1 cellular context compared by ENCODE assay signal in genomic region chr7:1246170-1246870, GRCh38.
TF ChIP-seq lines count a peak whose summit lies in the region.

No MANE protein-coding gene starts in this region.

TF ChIP-seq in SK-N-SH treated with all-trans-retinoic acid at 6 μM for 48 hours, 23 proteins besides CTCF, POLR2A, EP300 and RAD21 (continued from another document):
- TF ChIP-seq, protein P1, sequence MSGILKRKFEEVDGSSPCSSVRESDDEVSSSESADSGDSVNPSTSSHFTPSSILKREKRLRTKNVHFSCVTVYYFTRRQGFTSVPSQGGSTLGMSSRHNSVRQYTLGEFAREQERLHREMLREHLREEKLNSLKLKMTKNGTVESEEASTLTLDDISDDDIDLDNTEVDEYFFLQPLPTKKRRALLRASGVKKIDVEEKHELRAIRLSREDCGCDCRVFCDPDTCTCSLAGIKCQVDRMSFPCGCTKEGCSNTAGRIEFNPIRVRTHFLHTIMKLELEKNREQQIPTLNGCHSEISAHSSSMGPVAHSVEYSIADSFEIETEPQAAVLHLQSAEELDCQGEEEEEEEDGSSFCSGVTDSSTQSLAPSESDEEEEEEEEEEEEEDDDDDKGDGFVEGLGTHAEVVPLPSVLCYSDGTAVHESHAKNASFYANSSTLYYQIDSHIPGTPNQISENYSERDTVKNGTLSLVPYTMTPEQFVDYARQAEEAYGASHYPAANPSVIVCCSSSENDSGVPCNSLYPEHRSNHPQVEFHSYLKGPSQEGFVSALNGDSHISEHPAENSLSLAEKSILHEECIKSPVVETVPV (CRISPR knock-in tag; IDR thresholded peaks at IDR 0.05): no peak
- no peak for TF ChIP-seq TOX (CRISPR knock-in tag; IDR thresholded peaks at IDR 0.05; ENCODE audit: borderline replicate concordance)
- no peak for TF ChIP-seq BACH2 (CRISPR knock-in tag; IDR thresholded peaks at IDR 0.05; ENCODE audit: borderline replicate concordance)
- TF ChIP-seq ZFP3 (CRISPR knock-in tag; IDR thresholded peaks at IDR 0.05): no peak
- no peak for TF ChIP-seq ZNF565 (CRISPR knock-in tag; conservative IDR thresholded peaks at IDR 0.05; ENCODE audit: low read depth)
- no peak for TF ChIP-seq SNAI2 (CRISPR knock-in tag; IDR thresholded peaks at IDR 0.05)
- TF ChIP-seq, protein P2, sequence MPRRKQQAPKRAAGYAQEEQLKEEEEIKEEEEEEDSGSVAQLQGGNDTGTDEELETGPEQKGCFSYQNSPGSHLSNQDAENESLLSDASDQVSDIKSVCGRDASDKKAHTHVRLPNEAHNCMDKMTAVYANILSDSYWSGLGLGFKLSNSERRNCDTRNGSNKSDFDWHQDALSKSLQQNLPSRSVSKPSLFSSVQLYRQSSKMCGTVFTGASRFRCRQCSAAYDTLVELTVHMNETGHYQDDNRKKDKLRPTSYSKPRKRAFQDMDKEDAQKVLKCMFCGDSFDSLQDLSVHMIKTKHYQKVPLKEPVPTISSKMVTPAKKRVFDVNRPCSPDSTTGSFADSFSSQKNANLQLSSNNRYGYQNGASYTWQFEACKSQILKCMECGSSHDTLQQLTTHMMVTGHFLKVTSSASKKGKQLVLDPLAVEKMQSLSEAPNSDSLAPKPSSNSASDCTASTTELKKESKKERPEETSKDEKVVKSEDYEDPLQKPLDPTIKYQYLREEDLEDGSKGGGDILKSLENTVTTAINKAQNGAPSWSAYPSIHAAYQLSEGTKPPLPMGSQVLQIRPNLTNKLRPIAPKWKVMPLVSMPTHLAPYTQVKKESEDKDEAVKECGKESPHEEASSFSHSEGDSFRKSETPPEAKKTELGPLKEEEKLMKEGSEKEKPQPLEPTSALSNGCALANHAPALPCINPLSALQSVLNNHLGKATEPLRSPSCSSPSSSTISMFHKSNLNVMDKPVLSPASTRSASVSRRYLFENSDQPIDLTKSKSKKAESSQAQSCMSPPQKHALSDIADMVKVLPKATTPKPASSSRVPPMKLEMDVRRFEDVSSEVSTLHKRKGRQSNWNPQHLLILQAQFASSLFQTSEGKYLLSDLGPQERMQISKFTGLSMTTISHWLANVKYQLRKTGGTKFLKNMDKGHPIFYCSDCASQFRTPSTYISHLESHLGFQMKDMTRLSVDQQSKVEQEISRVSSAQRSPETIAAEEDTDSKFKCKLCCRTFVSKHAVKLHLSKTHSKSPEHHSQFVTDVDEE (CRISPR knock-in tag; IDR thresholded peaks at IDR 0.05): no peak
